Comparison of ENCODE assay signal across 9 cellular contexts in the genomic region with DNA sequence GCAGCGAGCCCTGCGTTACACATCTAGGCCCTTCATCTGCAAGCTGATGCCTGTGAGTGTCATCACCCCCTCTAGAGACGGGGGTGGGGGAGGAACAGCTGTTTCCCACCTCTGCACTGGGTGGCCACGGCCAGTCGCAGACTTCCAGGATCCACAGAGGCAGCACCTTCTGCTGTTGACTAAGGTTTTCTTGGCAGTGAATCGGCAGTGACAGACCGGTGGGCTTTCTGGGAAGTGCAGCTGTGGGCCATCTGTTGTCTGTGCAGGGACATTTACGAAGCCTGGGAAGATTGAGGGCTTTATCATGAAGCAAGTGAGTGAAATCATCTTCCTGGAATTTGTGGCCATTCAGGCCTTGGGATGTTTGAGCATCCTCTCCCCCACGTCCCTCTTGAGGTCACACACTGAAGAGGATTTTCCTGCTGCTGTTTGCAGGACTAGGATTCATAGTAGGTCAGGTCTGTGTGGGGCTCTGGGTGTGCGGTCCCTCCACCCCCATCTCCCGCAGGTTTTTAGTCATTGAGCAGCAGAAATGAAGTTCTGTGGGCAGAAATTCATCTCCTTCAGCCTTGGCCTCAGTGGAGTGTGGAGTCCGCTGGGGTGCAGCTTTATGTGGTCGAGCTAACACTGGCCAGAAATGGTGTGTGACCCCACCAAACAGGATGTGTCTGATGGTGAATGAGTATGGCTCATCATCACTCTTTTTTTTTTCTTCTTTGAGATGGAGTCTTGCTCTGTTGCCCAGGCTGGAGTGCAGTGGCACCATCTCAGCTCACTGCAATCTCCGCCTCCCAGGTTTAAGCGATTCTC. TPM values are rescaled to one million over a fixed set of nuclear protein-coding genes. Genes with fewer than 3 reads are reported as not detected.
DNase-seq lines count a peak whose midpoint lies in the region; ATAC-seq and TF ChIP-seq lines count a peak whose summit lies in the region.
"Had no signal": no experiment of that assay in that cellular context is flagged by ENCODE, and none has a peak within 500 bp of the region (broad histone marks: within the 10 kb centered on the region; RNA-seq: fewer than 3 reads in every experiment).

No MANE protein-coding gene starts in this region.

- H3K9me3 ChIP-seq in heart right ventricle: no peaks in the 10 kb centered on the region
- no peaks in the 10 kb centered on the region for H3K9me3 ChIP-seq in thymus (ENCODE audit: control insufficient read depth)
- H3K9me3 ChIP-seq: adrenal gland had no signal

- peak in 1 of 9 donors; percentile 13 for TF ChIP-seq CTCF in heart right ventricle (IDR thresholded peaks at IDR 0.05)

- H3K4me3 Mint-ChIP-seq in activated naive CD4-positive, alpha-beta T cell treated with anti-CD3 and anti-CD28 coated beads, Interleukin-2, amount 10 ng/mL, durations not matched to agents 7 days and 5 days: no peak overlapping the region

- H3K4me1 ChIP-seq in heart right ventricle (peaks cover 16 to 89% (median 80%) of the 10 kb centered on the region in 9 donors), thymus (ENCODE audit: control insufficient read depth, insufficient read depth, low read length) (peaks cover 20% of the 10 kb centered on the region)

- H3K4me3 ChIP-seq in heart right ventricle (no peak overlapping the region), thymus (ENCODE audit: low read length) (no peak overlapping the region)
- H3K4me3 ChIP-seq: adrenal gland had no signal

- H3K9me3 Mint-ChIP-seq in activated naive CD4-positive, alpha-beta T cell treated with anti-CD3 and anti-CD28 coated beads, Interleukin-2, amount 10 ng/mL, durations not matched to agents 7 days and 5 days: no peaks in the 10 kb centered on the region

- DNase-seq in activated naive CD4-positive, alpha-beta T cell treated with anti-CD3 and anti-CD28 coated beads, Interleukin-2, amount 10 ng/mL, durations not matched to agents 7 days and 5 days: no peak
- DNase-seq in activated naive CD4-positive, alpha-beta T cell treated with Interleukin-2 at 50 U/mL for 16 hours: no peak
- DNase-seq in SW 1271 (lab: John Stamatoyannopoulos, UW) (peak; percentile 50 to 56), heart right ventricle (peak; percentile 14 to 38), NCI-H1417 (lab: John Stamatoyannopoulos, UW) (no peak), NCI-H1105 (lab: John Stamatoyannopoulos, UW) (no peak), cortex of kidney (lab: John Stamatoyannopoulos, UW) (no peak)

- no peaks in the 10 kb centered on the region for H3K27me3 ChIP-seq in heart right ventricle
- H3K27me3 ChIP-seq in thymus (ENCODE audit: control insufficient read depth, insufficient read depth): no peaks in the 10 kb centered on the region
- H3K27me3 ChIP-seq: adrenal gland had no signal

- H3K27ac ChIP-seq in heart right ventricle (peak overlapping the region in 9 of 10 donors; percentile 3 to 99 (median 64)), thymus (ENCODE audit: low read depth) (peak overlapping the region; percentile 65)

- 50 to 59% methylated on average over 15 of the region's 15 CpGs for WGBS in heart right ventricle, 2 donors
- 92% methylated on average over 15 of the region's 15 CpGs for WGBS in thymus

- H3K36me3 ChIP-seq in heart right ventricle: peaks cover 0 to 54% (median 0%) of the 10 kb centered on the region in 9 donors
- peaks cover 52% of the 10 kb centered on the region for H3K36me3 ChIP-seq in thymus (ENCODE audit: control insufficient read depth, insufficient read depth)

- CTCF ChIA-PET in activated naive CD4-positive, alpha-beta T cell treated with anti-CD3 and anti-CD28 coated beads, Interleukin-2, amount 10 ng/mL, durations not matched to agents 7 days and 5 days (lab: Charles Lee): interaction anchor here (0.9 to 1.1 kb wide), 3 partner anchors 16 to 30 kb away, joined by 3 to 4 read pairs (median 3); no protein-coding TSS in a partner anchor

- H3K4me1 Mint-ChIP-seq in activated naive CD4-positive, alpha-beta T cell treated with anti-CD3 and anti-CD28 coated beads, Interleukin-2, amount 10 ng/mL, durations not matched to agents 7 days and 5 days: peaks cover 56% of the 10 kb centered on the region

- intact Hi-C loops in heart right ventricle (cut with DNase I): no loop called here

- peak in 5 of 8 donors; percentile 25 to 71 (median 42) for ATAC-seq in heart right ventricle

- no peaks in the 10 kb centered on the region for H3K27me3 Mint-ChIP-seq in activated naive CD4-positive, alpha-beta T cell treated with anti-CD3 and anti-CD28 coated beads, Interleukin-2, amount 10 ng/mL, durations not matched to agents 7 days and 5 days

- peak overlapping the region; percentile 28 for H3K27ac Mint-ChIP-seq in activated naive CD4-positive, alpha-beta T cell treated with anti-CD3 and anti-CD28 coated beads, Interleukin-2, amount 10 ng/mL, durations not matched to agents 7 days and 5 days

- H3K36me3 Mint-ChIP-seq in activated naive CD4-positive, alpha-beta T cell treated with anti-CD3 and anti-CD28 coated beads, Interleukin-2, amount 10 ng/mL, durations not matched to agents 7 days and 5 days: peaks cover 40% of the 10 kb centered on the region

RNA-seq across cellular contexts. Expression of a gene that starts 12.0 kb away (rescaled TPM):
- total RNA-seq in heart right ventricle: 10 to 100 TPM; 14.7 to 28.4 (median 17.1) TPM
- polyA plus RNA-seq in heart right ventricle (10 to 100 TPM; 18.5 to 18.7 TPM), thymus (32.1 TPM)

RNA-seq across cellular contexts. Expression of a gene that starts 30.6 kb away (rescaled TPM):
- 100 to 1,000 TPM in 2 of 10 donors, 10 to 100 TPM in 6, 1 to 10 TPM in 2; 7.7 to 189 (median 17.0) TPM for total RNA-seq in heart right ventricle
- polyA plus RNA-seq in heart right ventricle: 10 to 100 TPM; 13.5 to 30.2 TPM
- polyA plus RNA-seq in thymus: 126 TPM

Comparison
In these comparisons a context has a peak if more than half of its experiments do, and no peak if none do; other contexts are left out.
1. DNase-seq: peak in SW 1271 (2 of 2) and heart right ventricle (2 of 2); none in activated naive CD4-positive, alpha-beta T cell treated with anti-CD3 and anti-CD28 coated beads, Interleukin-2, amount 10 ng/mL, durations not matched to agents 7 days and 5 days (single experiment), activated naive CD4-positive, alpha-beta T cell treated with Interleukin-2 at 50 U/mL for 16 hours (single experiment), NCI-H1417 (0 of 3), NCI-H1105 (single experiment) and cortex of kidney (single experiment).